Comparison of ENCODE assay signal across 19 cellular contexts in the genomic region with DNA sequence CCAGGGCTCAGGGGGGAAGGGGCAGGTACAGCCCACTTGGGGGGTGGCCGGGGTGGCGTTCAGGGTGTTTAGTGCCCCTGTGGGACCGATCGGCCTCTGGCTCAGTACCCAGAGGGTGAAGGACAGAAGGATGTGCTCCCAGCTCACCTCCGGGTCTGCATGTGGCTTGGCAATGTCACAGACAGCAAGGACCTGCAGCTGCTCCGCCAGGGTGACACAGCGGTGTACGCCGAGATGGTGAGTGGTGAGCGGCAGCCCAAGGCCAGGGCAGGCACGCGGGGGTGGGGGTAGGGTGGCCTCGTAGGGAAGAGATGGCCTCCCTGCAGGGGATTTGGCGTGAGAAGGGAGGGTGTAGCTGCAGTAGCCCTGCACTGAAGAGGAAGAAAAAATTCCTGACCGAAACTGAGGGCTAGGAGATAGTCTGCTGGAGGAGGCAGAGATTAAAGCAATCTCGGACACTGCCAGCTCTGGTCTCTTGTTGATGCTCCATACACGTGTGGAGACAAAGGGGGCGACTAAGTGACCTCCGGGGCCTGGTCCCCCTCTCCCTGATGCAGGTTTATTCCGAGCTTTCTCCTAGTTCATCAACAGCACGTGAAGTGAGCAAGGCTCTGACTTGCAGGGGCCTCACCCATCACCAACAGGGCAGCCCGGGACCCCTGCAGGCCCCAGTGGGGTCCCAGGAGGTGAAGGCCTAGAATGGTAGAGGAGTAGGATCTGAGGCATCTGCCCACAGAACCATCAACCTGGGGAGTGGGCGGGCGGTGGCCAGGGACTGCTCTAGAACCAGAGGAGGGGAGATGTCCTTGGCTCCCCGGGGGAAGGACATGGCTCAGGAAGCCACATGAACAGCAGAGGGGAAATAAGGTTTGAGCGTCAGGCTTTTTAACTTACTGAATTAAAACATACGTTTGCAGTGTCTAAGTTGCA. TPM values are rescaled to one million over a fixed set of nuclear protein-coding genes. Genes with fewer than 3 reads are reported as not detected.
"Had no signal": no experiment of that assay in that cellular context is flagged by ENCODE, and none has a peak within 500 bp of the region (broad histone marks: within the 10 kb centered on the region; RNA-seq: fewer than 3 reads in every experiment).

No MANE protein-coding gene starts in this region.

- H3K36me3 ChIP-seq: gastrocnemius medialis, suprapubic skin, transverse colon had no signal

- H3K4me1 ChIP-seq: suprapubic skin, transverse colon had no signal

- DNase-seq: activated CD4-positive, alpha-beta T cell treated with anti-CD3 and anti-CD28 coated beads, Interleukin-2, amount 50 U/mL, for 1 hour; activated CD4-positive, CD25-positive, alpha-beta regulatory T cell treated with anti-CD3 and anti-CD28 coated beads, Interleukin-2, amount 50 U/mL, for 72 hours; activated effector memory CD4-positive, alpha-beta T cell treated with anti-CD3 and anti-CD28 coated beads, Interleukin-2, amount 50 U/mL, for 16 hours; activated T-cell treated with anti-CD3 and anti-CD28 coated beads, Interleukin-2, amount 50 U/mL, for 72 hours; amniotic stem cell; effector CD8-positive, alpha-beta T cell; gastrocnemius medialis; head of caudate nucleus; kidney; mammary epithelial cell; midbrain; occipital lobe; stimulated activated naive CD8-positive, alpha-beta T cell treated with anti-CD3 and anti-CD28 coated beads, Interleukin-15, amount 100 ng/mL, for 72 hours; transverse colon had no signal

- H3K27me3 ChIP-seq: transverse colon had no signal

- H3K27ac ChIP-seq: gastrocnemius medialis, skin epidermis, suprapubic skin, transverse colon, VCaP had no signal

- FAIRE-seq: kidney had no signal

- ATAC-seq: activated T-cell treated with anti-CD3 and anti-CD28 coated beads, Interleukin-2, amount 50 U/mL, for 72 hours; esophagus mucosa; gastrocnemius medialis; left lobe of liver; stimulated activated naive CD8-positive, alpha-beta T cell treated with anti-CD3 and anti-CD28 coated beads, Interleukin-15, amount 100 ng/mL, for 72 hours had no signal

- H3K9me3 ChIP-seq: gastrocnemius medialis, suprapubic skin, transverse colon had no signal

- H3K4me3 ChIP-seq: gastrocnemius medialis, skin epidermis, suprapubic skin, transverse colon had no signal

RNA-seq across cellular contexts. Expression of gene FER1L5, which starts 45.4 kb away (rescaled TPM):
- total RNA-seq: activated T-cell treated with anti-CD3 and anti-CD28 coated beads, Interleukin-2, amount 50 U/mL, for 72 hours; gastrocnemius medialis; suprapubic skin; transverse colon had no signal
